In the genomic region with DNA sequence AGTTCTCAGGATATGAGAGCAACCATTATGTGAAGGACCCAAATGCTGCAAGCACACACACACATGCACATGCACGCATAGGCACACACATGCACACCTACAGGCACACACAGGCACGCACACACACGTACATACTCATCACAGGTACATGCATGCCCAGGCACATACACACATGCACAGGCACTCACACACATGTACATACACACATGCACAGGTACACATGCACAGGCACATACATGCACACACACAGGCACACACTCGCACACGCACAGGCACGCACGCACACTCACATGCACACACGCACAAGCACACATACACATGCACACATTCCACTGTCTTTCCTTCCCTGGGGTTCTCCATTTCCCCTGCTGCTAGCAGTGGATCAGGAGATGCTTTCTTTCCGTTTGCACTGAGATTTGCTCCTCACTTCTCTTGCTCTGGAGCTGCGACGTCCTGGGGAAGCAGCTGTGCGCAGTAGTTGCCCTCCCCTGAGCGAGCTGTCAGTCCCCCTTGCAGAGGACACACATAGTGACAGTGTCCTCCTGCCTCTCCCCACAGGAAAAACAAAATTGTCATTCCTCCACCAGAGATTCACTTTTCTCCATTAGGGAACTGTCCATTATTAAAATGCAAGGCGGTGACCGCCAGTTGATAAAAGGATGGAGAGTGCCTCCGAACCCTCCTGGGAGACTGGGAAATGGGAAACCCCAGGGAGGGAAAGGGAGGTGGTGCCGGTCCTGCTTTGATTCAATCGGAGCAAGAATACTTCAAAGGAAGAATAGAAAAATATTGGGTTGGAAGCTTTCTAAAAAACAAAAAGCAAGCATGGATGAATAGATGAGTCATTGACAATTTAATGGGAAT, we compare ENCODE assay signal across 25 cellular contexts.
DNase-seq lines count a peak whose midpoint lies in the region; ATAC-seq, FAIRE-seq and TF ChIP-seq lines count a peak whose summit lies in the region.
"Had no signal": no experiment of that assay in that cellular context is flagged by ENCODE, and none has a peak within 500 bp of the region (broad histone marks: within the 10 kb centered on the region; RNA-seq: fewer than 3 reads in every experiment).

No MANE protein-coding gene starts in this region.

- 76 to 78% methylated on average over 7 to 18 of the region's 18 CpGs for WGBS in endodermal cell (ENCODE audit: insufficient coverage in 1 of 2, insufficient read length in 1 of 2), 2 experiments

- intact Hi-C loops in upper lobe of right lung (cut with DNase I) = loop anchor here (10.0 kb wide), 1 partner anchor 155 kb away; the partner anchor contains the start of gene PDE9A
- intact Hi-C loops in kidney (cut with DNase I) = loop anchor here (10.0 kb wide), 1 partner anchor 215 kb away; no protein-coding TSS in a partner anchor

- H3K9ac ChIP-seq in endodermal cell (ENCODE audit: extremely low read depth, low read length, poor library complexity, severe bottlenecking) (no peak overlapping the region), neural progenitor cell (no peak overlapping the region), kidney (ENCODE audit: low read length in 2 of 2) (no peak overlapping the region)
- H3K9ac ChIP-seq: BLaER1, GM23248 had no signal

- no peak for ATAC-seq in activated CD8-positive, alpha-beta memory T cell treated with anti-CD3 and anti-CD28 coated beads, Interleukin-2, amount 10 ng/mL, durations not matched to agents 7 days and 5 days
- peak; percentile 31 for ATAC-seq in upper lobe of right lung
- ATAC-seq in HG02840 (IDR thresholded peaks at IDR 0.05; ENCODE audit: low FRiP score, unreplicated experiment) = no peak
- no peak for ATAC-seq in stimulated activated naive B cell treated with anti-CD40 and anti-IgM and Interleukin-4, amounts not matched to agents 10 μg/mL and 1 μg/mL and 100 μg/mL, for 72 hours (replicated peaks)

- FAIRE-seq in kidney (lab: Jason Lieb, UNC) = no peak
- FAIRE-seq: GM12891 had no signal

- no peak overlapping the region for H3K4me3 Mint-ChIP-seq in activated CD8-positive, alpha-beta memory T cell treated with anti-CD3 and anti-CD28 coated beads, Interleukin-2, amount 10 ng/mL, durations not matched to agents 7 days and 5 days
- no peak overlapping the region for H3K4me3 Mint-ChIP-seq in endodermal cell
- no peak overlapping the region for H3K4me3 Mint-ChIP-seq in neural progenitor cell
- H3K4me3 Mint-ChIP-seq in stimulated activated naive B cell treated with anti-CD40 and anti-IgM and Interleukin-4, amounts not matched to agents 10 μg/mL and 1 μg/mL and 100 μg/mL, for 72 hours = no peak overlapping the region
- H3K4me3 Mint-ChIP-seq: CD4-positive, alpha-beta T cell; IgD-negative memory B cell had no signal

- H3K36me3 ChIP-seq in endodermal cell (ENCODE audit: control insufficient read depth, insufficient read depth, low read length) (peaks cover 16% of the 10 kb centered on the region), neural progenitor cell (peaks cover 7% of the 10 kb centered on the region), upper lobe of right lung (no peaks in the 10 kb centered on the region), kidney (ENCODE audit: control insufficient read depth in 1 of 2, insufficient read depth in 2 of 2, low read length in 2 of 2) (no peaks in the 10 kb centered on the region)
- H3K36me3 ChIP-seq: BLaER1 had no signal

- H3K4me1 ChIP-seq in endodermal cell (ENCODE audit: control insufficient read depth, insufficient read depth, low read length) = peaks cover 12% of the 10 kb centered on the region
- peaks cover 46% of the 10 kb centered on the region for H3K4me1 ChIP-seq in neural progenitor cell
- no peaks in the 10 kb centered on the region for H3K4me1 ChIP-seq in upper lobe of right lung
- H3K4me1 ChIP-seq in kidney (ENCODE audit: control insufficient read depth in 1 of 2, insufficient read depth in 1 of 2, low read depth in 1 of 2, low read length in 2 of 2) = no peaks in the 10 kb centered on the region
- H3K4me1 ChIP-seq: BLaER1 had no signal

- H3K79me2 ChIP-seq in neural progenitor cell (ENCODE audit: low read depth) = no peaks in the 10 kb centered on the region

- H3K9me3 Mint-ChIP-seq in activated CD8-positive, alpha-beta memory T cell treated with anti-CD3 and anti-CD28 coated beads, Interleukin-2, amount 10 ng/mL, durations not matched to agents 7 days and 5 days (ENCODE audit: low read depth) = peaks cover under 1% of the 10 kb centered on the region
- H3K9me3 Mint-ChIP-seq in endodermal cell (peaks cover 21% of the 10 kb centered on the region), neural progenitor cell (peaks cover 15% of the 10 kb centered on the region)
- no peaks in the 10 kb centered on the region for H3K9me3 Mint-ChIP-seq in stimulated activated naive B cell treated with anti-CD40 and anti-IgM and Interleukin-4, amounts not matched to agents 10 μg/mL and 1 μg/mL and 100 μg/mL, for 72 hours
- H3K9me3 Mint-ChIP-seq: CD4-positive, alpha-beta T cell; IgD-negative memory B cell had no signal

- DNase-seq in activated CD8-positive, alpha-beta memory T cell treated with anti-CD3 and anti-CD28 coated beads for 24 hours = peak; percentile 41
- no peak for DNase-seq in activated CD8-positive, alpha-beta memory T cell treated with anti-CD3 and anti-CD28 coated beads, Interleukin-2, amount 10 ng/mL, durations not matched to agents 7 days and 5 days
- no peak for DNase-seq in endodermal cell
- peak; percentile 20 for DNase-seq in neural progenitor cell (ENCODE audit: low spot score)
- DNase-seq in upper lobe of right lung = no peak
- DNase-seq in kidney = no peak
- no peak for DNase-seq in stimulated activated naive B cell treated with anti-CD40 and anti-IgM and Interleukin-4, amounts not matched to agents 10 μg/mL and 1 μg/mL and 100 μg/mL, for 72 hours
- DNase-seq: ACHN; CD4-positive, alpha-beta T cell; COR-L47; DMS79; GM23248; HCEC 1CT; NCI-H1105 treated with DMSO at 0.1 percent for 48 hours; NCI-H2029 treated with DMSO at 0.1 percent for 48 hours; NCI-H226; NCI-H510A treated with DMSO at 0.1 percent for 48 hours; NCI-H748 treated with DMSO at 0.1 percent for 48 hours; SHP77 treated with DMSO at 0.1 percent for 48 hours had no signal

- H4K20me1 ChIP-seq in neural progenitor cell (ENCODE audit: low read depth) = no peaks in the 10 kb centered on the region
- H4K20me1 ChIP-seq: BLaER1 had no signal

- H2AFZ ChIP-seq in neural progenitor cell (replicated peaks) = no peak overlapping the region
- H2AFZ ChIP-seq: GM23248 had no signal

- no peaks in the 10 kb centered on the region for H3K27me3 ChIP-seq in endodermal cell (ENCODE audit: control insufficient read depth, insufficient read depth, low read length, poor library complexity, severe bottlenecking)
- no peaks in the 10 kb centered on the region for H3K27me3 ChIP-seq in neural progenitor cell
- H3K27me3 ChIP-seq in upper lobe of right lung = no peaks in the 10 kb centered on the region
- H3K27me3 ChIP-seq: BLaER1 had no signal

- TF ChIP-seq CTCF in endodermal cell (conservative IDR thresholded peaks at IDR 0.05) (no peak), neural progenitor cell (IDR thresholded peaks at IDR 0.05) (no peak), upper lobe of right lung (IDR thresholded peaks at IDR 0.05) (no peak), kidney (IDR thresholded peaks at IDR 0.05; ENCODE audit: borderline replicate concordance, extremely low read depth, insufficient read depth) (no peak)

- peak overlapping the region; percentile 3 for H3K4me2 ChIP-seq in neural progenitor cell
- H3K4me2 ChIP-seq: BLaER1 had no signal

- H3K4me3 ChIP-seq in endodermal cell (ENCODE audit: low read length) (no peak overlapping the region), neural progenitor cell (no peak overlapping the region), upper lobe of right lung (no peak overlapping the region), kidney (ENCODE audit: low read length in 2 of 2) (no peak overlapping the region)
- H3K4me3 ChIP-seq: BLaER1, GM23248 had no signal

- H3F3A ChIP-seq in neural progenitor cell (ENCODE audit: low read depth) = peaks cover 35% of the 10 kb centered on the region

- peaks cover 34% of the 10 kb centered on the region for H3K27me3 Mint-ChIP-seq in activated CD8-positive, alpha-beta memory T cell treated with anti-CD3 and anti-CD28 coated beads, Interleukin-2, amount 10 ng/mL, durations not matched to agents 7 days and 5 days
- no peaks in the 10 kb centered on the region for H3K27me3 Mint-ChIP-seq in endodermal cell (ENCODE audit: insufficient read depth)
- H3K27me3 Mint-ChIP-seq in neural progenitor cell (ENCODE audit: insufficient read depth, low read depth) = peaks cover 2% of the 10 kb centered on the region
- H3K27me3 Mint-ChIP-seq in stimulated activated naive B cell treated with anti-CD40 and anti-IgM and Interleukin-4, amounts not matched to agents 10 μg/mL and 1 μg/mL and 100 μg/mL, for 72 hours = peaks cover 0 to 4% of the 10 kb centered on the region in 2 donors
- H3K27me3 Mint-ChIP-seq: CD4-positive, alpha-beta T cell had no signal

- H3K27ac Mint-ChIP-seq in activated CD8-positive, alpha-beta memory T cell treated with anti-CD3 and anti-CD28 coated beads, Interleukin-2, amount 10 ng/mL, durations not matched to agents 7 days and 5 days = no peak overlapping the region
- H3K27ac Mint-ChIP-seq in endodermal cell (peak overlapping the region; percentile 71), neural progenitor cell (no peak overlapping the region)
- no peak overlapping the region for H3K27ac Mint-ChIP-seq in stimulated activated naive B cell treated with anti-CD40 and anti-IgM and Interleukin-4, amounts not matched to agents 10 μg/mL and 1 μg/mL and 100 μg/mL, for 72 hours
- H3K27ac Mint-ChIP-seq: CD4-positive, alpha-beta T cell; IgD-negative memory B cell had no signal

- H3K4me1 Mint-ChIP-seq in activated CD8-positive, alpha-beta memory T cell treated with anti-CD3 and anti-CD28 coated beads, Interleukin-2, amount 10 ng/mL, durations not matched to agents 7 days and 5 days = no peaks in the 10 kb centered on the region
- H3K4me1 Mint-ChIP-seq in endodermal cell (peaks cover 72% of the 10 kb centered on the region), neural progenitor cell (peaks cover 17% of the 10 kb centered on the region)
- peaks cover 2 to 17% of the 10 kb centered on the region in 2 donors for H3K4me1 Mint-ChIP-seq in stimulated activated naive B cell treated with anti-CD40 and anti-IgM and Interleukin-4, amounts not matched to agents 10 μg/mL and 1 μg/mL and 100 μg/mL, for 72 hours
- H3K4me1 Mint-ChIP-seq: IgD-negative memory B cell had no signal

- H3K9me3 ChIP-seq in endodermal cell (ENCODE audit: control insufficient read depth, low read length) = peaks cover 17% of the 10 kb centered on the region
- peaks cover 7% of the 10 kb centered on the region for H3K9me3 ChIP-seq in neural progenitor cell (ENCODE audit: low read depth)
- H3K9me3 ChIP-seq in upper lobe of right lung = no peaks in the 10 kb centered on the region
- H3K9me3 ChIP-seq in kidney (ENCODE audit: control insufficient read depth in 1 of 2, low read length in 2 of 2) = no peaks in the 10 kb centered on the region

- no peaks in the 10 kb centered on the region for H3K36me3 Mint-ChIP-seq in activated CD8-positive, alpha-beta memory T cell treated with anti-CD3 and anti-CD28 coated beads, Interleukin-2, amount 10 ng/mL, durations not matched to agents 7 days and 5 days
- H3K36me3 Mint-ChIP-seq in endodermal cell (ENCODE audit: low read depth) (peaks cover 18% of the 10 kb centered on the region), neural progenitor cell (no peaks in the 10 kb centered on the region)
- no peaks in the 10 kb centered on the region for H3K36me3 Mint-ChIP-seq in stimulated activated naive B cell treated with anti-CD40 and anti-IgM and Interleukin-4, amounts not matched to agents 10 μg/mL and 1 μg/mL and 100 μg/mL, for 72 hours
- H3K36me3 Mint-ChIP-seq: IgD-negative memory B cell had no signal

- H3K27ac ChIP-seq in endodermal cell (ENCODE audit: low read depth, low read length) (no peak overlapping the region), neural progenitor cell (peak overlapping the region; percentile 44), upper lobe of right lung (no peak overlapping the region), kidney (ENCODE audit: low read depth in 2 of 2, low read length in 2 of 2) (no peak overlapping the region)
- H3K27ac ChIP-seq: 22Rv1, BLaER1, GM23248, RWPE1 had no signal

- CTCF ChIA-PET in activated CD8-positive, alpha-beta memory T cell treated with anti-CD3 and anti-CD28 coated beads, Interleukin-2, amount 10 ng/mL, durations not matched to agents 7 days and 5 days (lab: Charles Lee) = no interaction called here

Comparison
In these comparisons a context has a peak if more than half of its experiments do, and no peak if none do; other contexts are left out.
1. DNase-seq: peak in activated CD8-positive, alpha-beta memory T cell treated with anti-CD3 and anti-CD28 coated beads for 24 hours (single experiment) and neural progenitor cell (single experiment); none in activated CD8-positive, alpha-beta memory T cell treated with anti-CD3 and anti-CD28 coated beads, Interleukin-2, amount 10 ng/mL, durations not matched to agents 7 days and 5 days (single experiment), endodermal cell (single experiment), upper lobe of right lung (single experiment), kidney (single experiment) and stimulated activated naive B cell treated with anti-CD40 and anti-IgM and Interleukin-4, amounts not matched to agents 10 μg/mL and 1 μg/mL and 100 μg/mL, for 72 hours (single experiment).